ENCODE assay signal across 14 cellular contexts in the genomic region with DNA sequence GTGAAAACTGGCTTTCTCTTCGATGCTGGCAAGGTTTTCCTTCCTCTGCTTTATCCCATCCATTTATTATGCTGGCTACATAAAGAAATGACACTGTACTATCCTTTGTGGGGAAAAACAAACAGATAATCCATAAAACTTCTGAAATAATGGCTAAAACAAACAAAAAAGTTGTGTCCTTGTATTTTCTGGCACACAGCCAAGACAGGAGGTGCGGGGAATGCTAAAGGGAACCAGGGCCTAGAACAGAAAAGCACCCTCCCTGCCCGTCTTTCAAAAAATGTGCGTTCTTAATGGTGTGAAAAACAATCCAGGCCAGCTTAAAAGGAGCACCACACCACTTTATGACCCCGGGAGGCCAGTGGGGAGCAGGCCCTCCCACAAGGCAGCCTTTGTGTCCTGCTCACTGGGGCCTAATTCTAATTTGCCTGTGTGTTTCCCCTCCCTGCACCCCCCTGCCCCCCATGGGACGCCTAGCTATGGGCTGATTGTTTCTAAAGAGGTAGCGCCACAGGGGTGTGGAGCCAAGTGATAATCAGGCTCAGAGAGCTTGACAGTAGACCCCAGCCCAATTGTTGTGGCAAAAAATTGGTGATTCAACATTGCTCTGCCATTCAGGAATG.
DNase-seq lines count a peak whose midpoint lies in the region; ATAC-seq, FAIRE-seq and TF ChIP-seq lines count a peak whose summit lies in the region.
"Had no signal": no experiment of that assay in that cellular context is flagged by ENCODE, and none has a peak within 500 bp of the region (broad histone marks: within the 10 kb centered on the region; RNA-seq: fewer than 3 reads in every experiment).

No MANE protein-coding gene starts in this region.

- no peaks in the 10 kb centered on the region for H3K79me2 ChIP-seq in K562 (ENCODE audit: control insufficient read depth, insufficient read depth, low read length)

- no peaks in the 10 kb centered on the region for H3K9me3 Mint-ChIP-seq in activated naive CD8-positive, alpha-beta T cell treated with anti-CD3 and anti-CD28 coated beads for 36 hours
- H3K9me3 Mint-ChIP-seq: CD8-positive, alpha-beta T cell had no signal

- POLR2A ChIA-PET in HEK293 (lab: Yijun Ruan, JAX) (no interaction called here), K562 (lab: Yijun Ruan, JAX) (no interaction called here)

- H3K27ac ChIP-seq in HEK293 (ENCODE audit: extremely low read depth, low read depth, low read length) (no peak overlapping the region), K562 (ENCODE audit: extremely low read depth, low read depth, low read length) (no peak overlapping the region)
- H3K27ac ChIP-seq: suprapubic skin had no signal

- H3K9me3 ChIP-seq in HEK293 (ENCODE audit: control insufficient read depth, insufficient read depth, low read depth, low read length) (no peaks in the 10 kb centered on the region), K562 (replicated peaks; ENCODE audit: control insufficient read depth, insufficient read depth, low read depth, low read length) (no peaks in the 10 kb centered on the region), mucosa of descending colon (no peaks in the 10 kb centered on the region)
- H3K9me3 ChIP-seq: suprapubic skin had no signal

- CTCF ChIA-PET in HEK293 (lab: Yijun Ruan, JAX) (no interaction called here), K562 (lab: Yijun Ruan, JAX; ENCODE audit: low intra/inter-chr PET ratio) (no interaction called here)

- no TSS peak for BruUV-seq in K562 (replicated peaks; lab: Mats Ljungman, UMichigan)

- H3K27ac Mint-ChIP-seq in activated naive CD8-positive, alpha-beta T cell treated with anti-CD3 and anti-CD28 coated beads for 36 hours = no peak overlapping the region
- H3K27ac Mint-ChIP-seq: CD8-positive, alpha-beta T cell had no signal

- no peaks in the 10 kb centered on the region for H3K36me3 ChIP-seq in HEK293 (ENCODE audit: control insufficient read depth in 2 of 2, insufficient read depth in 1 of 2, low read length in 2 of 2)
- no peaks in the 10 kb centered on the region for H3K36me3 ChIP-seq in K562 (ENCODE audit: control insufficient read depth, insufficient read depth, low read length)
- H3K36me3 ChIP-seq in mucosa of descending colon (ENCODE audit: low read depth) = no peaks in the 10 kb centered on the region
- H3K36me3 ChIP-seq: suprapubic skin had no signal

- no peak overlapping the region for H3K4me2 ChIP-seq in K562 (ENCODE audit: insufficient read depth, low read length)

- no peak for TF ChIP-seq EP300 in K562 (IDR thresholded peaks at IDR 0.05; ENCODE audit: low read length)

- WGBS in K562 (ENCODE audit: insufficient coverage, low coverage, missing lambda C conversion rate) = under 1% methylated on average over 7 of the region's 7 CpGs

- H3K27me3 ChIP-seq in K562 (ENCODE audit: control insufficient read depth in 2 of 2, insufficient read depth in 2 of 2, low read length in 2 of 2) = peaks cover 3 to 5% of the 10 kb centered on the region in 2 experiments; a peak in 2 of 5 replicates
- H3K27me3 ChIP-seq: suprapubic skin had no signal

- H3K4me1 Mint-ChIP-seq in activated naive CD8-positive, alpha-beta T cell treated with anti-CD3 and anti-CD28 coated beads for 36 hours = no peaks in the 10 kb centered on the region

- H3K4me1 ChIP-seq in HEK293 (ENCODE audit: control insufficient read depth, insufficient read depth, low read length) = no peaks in the 10 kb centered on the region
- no peaks in the 10 kb centered on the region for H3K4me1 ChIP-seq in K562 (replicated peaks in 1 of 2; ENCODE audit: control insufficient read depth in 2 of 2, insufficient read depth in 2 of 2, low read length in 2 of 2)
- H3K4me1 ChIP-seq in mucosa of descending colon (ENCODE audit: low read depth) = no peaks in the 10 kb centered on the region
- H3K4me1 ChIP-seq: suprapubic skin had no signal

- H3K4me3 ChIP-seq in HEK293 (ENCODE audit: low read depth, low read length) = no peak overlapping the region
- no peak overlapping the region for H3K4me3 ChIP-seq in K562
- no peak overlapping the region for H3K4me3 ChIP-seq in mucosa of descending colon
- H3K4me3 ChIP-seq: suprapubic skin had no signal

- TF ChIP-seq POLR2A in K562 (conservative IDR thresholded peaks at IDR 0.05) = no peak
- TF ChIP-seq POLR2A in GM12892 (IDR thresholded peaks at IDR 0.05; ENCODE audit: low read depth, low read length) = no peak

- intact Hi-C loops in K562 (cut with micrococcal nuclease) = no loop called here
- intact Hi-C loops in mucosa of descending colon (cut with DNase I, micrococcal nuclease) = no loop called here

- H3K27me3 Mint-ChIP-seq in activated naive CD8-positive, alpha-beta T cell treated with anti-CD3 and anti-CD28 coated beads for 36 hours = peaks cover 7% of the 10 kb centered on the region

- no peak overlapping the region for H2AFZ ChIP-seq in K562 (ENCODE audit: low read depth, low read length)

- H3K4me3 Mint-ChIP-seq in activated naive CD8-positive, alpha-beta T cell treated with anti-CD3 and anti-CD28 coated beads for 36 hours = no peak overlapping the region
- H3K4me3 Mint-ChIP-seq: CD8-positive, alpha-beta T cell had no signal

- ATAC-seq in K562 (no peak), mucosa of descending colon (peak; percentile 35)
- ATAC-seq: CD8-positive, alpha-beta T cell had no signal

- TF ChIP-seq RAD21 in K562 (CRISPR knock-in tag; conservative IDR thresholded peaks at IDR 0.05 in 1 of 2, IDR thresholded peaks at IDR 0.05 in 1 of 2) = no peak

- H3K36me3 Mint-ChIP-seq in activated naive CD8-positive, alpha-beta T cell treated with anti-CD3 and anti-CD28 coated beads for 36 hours = no peaks in the 10 kb centered on the region
- H3K36me3 Mint-ChIP-seq: CD8-positive, alpha-beta T cell had no signal

- DNase-seq in NCI-H2081 (lab: John Stamatoyannopoulos, UW) (peak; percentile 84 to 92), K562 (ENCODE audit: extremely low read depth in 1 of 4, low spot score in 3 of 4) (peak in 1 of 4 experiments; percentile 12), mucosa of descending colon (peak in 1 of 3 donors; percentile 13), SHP77 treated with DMSO at 0.1 percent for 48 hours (lab: John Stamatoyannopoulos, UW) (no peak), GM12892 (ENCODE audit: insufficient read length) (no peak), HuH-7 (ENCODE audit: low spot score) (no peak)
- no peak for DNase-seq in activated naive CD8-positive, alpha-beta T cell treated with anti-CD3 and anti-CD28 coated beads for 36 hours
- DNase-seq: activated T-cell treated with anti-CD3 and anti-CD28 coated beads, Interleukin-2, amount 50 U/mL, for 1 hour; amniotic stem cell; CD8-positive, alpha-beta T cell; effector CD4-positive, alpha-beta T cell; NCI-H524 had no signal

- no peak for FAIRE-seq in K562 (lab: Jason Lieb, UNC)
- no peak for FAIRE-seq in GM12892 (lab: Jason Lieb, UNC)

- in situ Hi-C loops in K562 (cut with MboI) = no loop called here

- no peak for TF ChIP-seq CTCF in HEK293 (tag by site-specific recombination; IDR thresholded peaks at IDR 0.05)
- TF ChIP-seq CTCF in K562 (IDR thresholded peaks at IDR 0.05 in 2 of 3, conservative IDR thresholded peaks at IDR 0.05 in 1 of 3; ENCODE audit: insufficient read depth in 2 of 3, low read depth in 1 of 3, low read length in 3 of 3) = no peak
- no peak for TF ChIP-seq CTCF in mucosa of descending colon (IDR thresholded peaks at IDR 0.05)

- H4K20me1 ChIP-seq in K562 (replicated peaks; ENCODE audit: control insufficient read depth, insufficient read depth, low read length) = no peaks in the 10 kb centered on the region

- H3K9me1 ChIP-seq in K562 (ENCODE audit: control insufficient read depth, insufficient read depth, low read length) = no peaks in the 10 kb centered on the region

- no peak overlapping the region for H3K9ac ChIP-seq in K562 (ENCODE audit: insufficient read depth in 1 of 2, low read depth in 2 of 2, low read length in 2 of 2)

TF ChIP-seq in HEK293, 187 proteins besides CTCF, POLR2A, EP300 and RAD21:
- peak; percentile 90 for TF ChIP-seq ZIC2 (tag by site-specific recombination; IDR thresholded peaks at IDR 0.05)
- TF ChIP-seq GLIS2 (tag by site-specific recombination; IDR thresholded peaks at IDR 0.05) = no peak

TF ChIP-seq in K562, 482 proteins besides CTCF, POLR2A, EP300 and RAD21:
- peak; percentile 86 for TF ChIP-seq NFIX (CRISPR knock-in tag; IDR thresholded peaks at IDR 0.05; ENCODE audit: low read depth)
- TF ChIP-seq CEBPG (CRISPR knock-in tag; IDR thresholded peaks at IDR 0.05) = no peak
- no peak for TF ChIP-seq CEBPG (tag; conservative IDR thresholded peaks at IDR 0.05 in 1 of 2, IDR thresholded peaks at IDR 0.05 in 1 of 2)
- TF ChIP-seq KDM2B (CRISPR knock-in tag; IDR thresholded peaks at IDR 0.05) = no peak
- peak; percentile 97 for TF ChIP-seq NFIC (IDR thresholded peaks at IDR 0.05)

Comparison
In these comparisons a context has a peak if more than half of its experiments do, and no peak if none do; other contexts are left out.
1. DNase-seq: peak in NCI-H2081 (2 of 2); none in activated naive CD8-positive, alpha-beta T cell treated with anti-CD3 and anti-CD28 coated beads for 36 hours (single experiment), SHP77 treated with DMSO at 0.1 percent for 48 hours (single experiment), GM12892 (single experiment) and HuH-7 (single experiment).